Comparison of ENCODE assay signal across 19 cellular contexts in genomic region chr12:109291117-109291516, GRCh38. TPM values are rescaled to one million over a fixed set of nuclear protein-coding genes. Genes with fewer than 3 reads are reported as not detected.
DNase-seq lines count a peak whose midpoint lies in the region; ATAC-seq and TF ChIP-seq lines count a peak whose summit lies in the region.
"Had no signal": no experiment of that assay in that cellular context is flagged by ENCODE, and none has a peak within 500 bp of the region (broad histone marks: within the 10 kb centered on the region; RNA-seq: fewer than 3 reads in every experiment).

No MANE protein-coding gene starts in this region.

- intact Hi-C loops in heart left ventricle (cut with DNase I), result no loop called here
- intact Hi-C loops in tibial artery (cut with DNase I; ENCODE audit: low total_unique reads), result no loop called here

- TF ChIP-seq CTCF in heart left ventricle (IDR thresholded peaks at IDR 0.05), result no peak
- TF ChIP-seq CTCF in neural progenitor cell (IDR thresholded peaks at IDR 0.05), result no peak
- no peak for TF ChIP-seq CTCF in tibial artery (IDR thresholded peaks at IDR 0.05)

- WGBS in heart left ventricle, 4 donors, result 40 to 53% (median 46%) methylated on average over 11 to 15 of the region's 15 CpGs

- no peaks in the 10 kb centered on the region for H3K9me3 ChIP-seq in heart left ventricle
- H3K9me3 ChIP-seq in neural progenitor cell (ENCODE audit: low read depth), result no peaks in the 10 kb centered on the region
- no peaks in the 10 kb centered on the region for H3K9me3 ChIP-seq in tibial artery
- H3K9me3 ChIP-seq: prostate gland, upper lobe of right lung had no signal

- DNase-seq in NCI-H510A (lab: John Stamatoyannopoulos, UW) (peak; percentile 28), NCI-H510A treated with DMSO at 0.1 percent for 48 hours (lab: John Stamatoyannopoulos, UW) (no peak), heart left ventricle (no peak), neural progenitor cell (ENCODE audit: low spot score) (no peak), tibial artery (no peak), pons (ENCODE audit: low spot score) (no peak), NCI-H526 treated with DMSO at 0.1 percent for 48 hours (lab: John Stamatoyannopoulos, UW) (no peak)
- DNase-seq: activated CD4-positive, alpha-beta T cell treated with anti-CD3 and anti-CD28 coated beads, Interleukin-2, amount 50 U/mL, for 1 hour; activated T-cell treated with anti-CD3 and anti-CD28 coated beads, Interleukin-2, amount 50 U/mL, for 4 hours; CD4-positive, CD25-positive, alpha-beta regulatory T cell; Karpas-422; stimulated activated CD4-positive, alpha-beta T cell treated with anti-CD3 and anti-CD28 coated beads, Interleukin-2, amount 100 ng/mL, for 24 hours; upper lobe of right lung had no signal

- H3K4me1 ChIP-seq in heart left ventricle, result peaks cover 0 to 14% (median 5%) of the 10 kb centered on the region in 12 donors
- peaks cover 19% of the 10 kb centered on the region for H3K4me1 ChIP-seq in neural progenitor cell
- peaks cover 0 to 14% (median 9%) of the 10 kb centered on the region in 4 donors for H3K4me1 ChIP-seq in tibial artery
- H3K4me1 ChIP-seq: prostate gland, upper lobe of right lung had no signal

- peaks cover 23% of the 10 kb centered on the region for H3F3A ChIP-seq in neural progenitor cell (ENCODE audit: low read depth)

- H3K27ac Mint-ChIP-seq in neural progenitor cell, result peak overlapping the region; percentile 87
- H3K27ac Mint-ChIP-seq: CD4-positive, CD25-positive, alpha-beta regulatory T cell; memory B cell had no signal

- no peak for TF ChIP-seq POLR2A in heart left ventricle (IDR thresholded peaks at IDR 0.05)

- H3K4me2 ChIP-seq in neural progenitor cell, result peak overlapping the region; percentile 67

- H3K36me3 Mint-ChIP-seq in neural progenitor cell, result no peaks in the 10 kb centered on the region
- H3K36me3 Mint-ChIP-seq: CD4-positive, CD25-positive, alpha-beta regulatory T cell; memory B cell had no signal

- H3K9me3 Mint-ChIP-seq in neural progenitor cell, result no peaks in the 10 kb centered on the region
- H3K9me3 Mint-ChIP-seq: activated T-cell treated with anti-CD3 and anti-CD28 coated beads, Interleukin-2, amount 50 U/mL, for 4 hours; memory B cell had no signal

- H3K27ac ChIP-seq in heart left ventricle (peak overlapping the region in 4 of 12 donors; percentile 42 to 66 (median 56)), neural progenitor cell (no peak overlapping the region), tibial artery (no peak overlapping the region)
- H3K27ac ChIP-seq: 22Rv1, upper lobe of right lung had no signal

- H3K36me3 ChIP-seq in heart left ventricle (no peaks in the 10 kb centered on the region), neural progenitor cell (no peaks in the 10 kb centered on the region), tibial artery (no peaks in the 10 kb centered on the region)
- H3K36me3 ChIP-seq: prostate gland, upper lobe of right lung had no signal

- peaks cover 0 to 12% (median 0%) of the 10 kb centered on the region in 9 donors for H3K27me3 ChIP-seq in heart left ventricle
- H3K27me3 ChIP-seq in neural progenitor cell, result no peaks in the 10 kb centered on the region
- peaks cover 0 to 23% of the 10 kb centered on the region in 2 donors for H3K27me3 ChIP-seq in tibial artery

- H3K4me1 Mint-ChIP-seq in neural progenitor cell, result peaks cover 28% of the 10 kb centered on the region
- H3K4me1 Mint-ChIP-seq: CD4-positive, CD25-positive, alpha-beta regulatory T cell had no signal

- H3K4me3 ChIP-seq in heart left ventricle (peak overlapping the region in 9 of 12 donors; percentile 2 to 54 (median 38)), neural progenitor cell (no peak overlapping the region), tibial artery (peak overlapping the region; percentile 23 to 51)

- H3K4me3 Mint-ChIP-seq in neural progenitor cell, result peak overlapping the region; percentile 18
- H3K4me3 Mint-ChIP-seq: activated T-cell treated with anti-CD3 and anti-CD28 coated beads, Interleukin-2, amount 50 U/mL, for 4 hours; CD4-positive, CD25-positive, alpha-beta regulatory T cell; memory B cell had no signal

- no peak overlapping the region for H3K9ac ChIP-seq in neural progenitor cell

- no peaks in the 10 kb centered on the region for H4K20me1 ChIP-seq in neural progenitor cell (ENCODE audit: low read depth)

- ATAC-seq in heart left ventricle, result peak; percentile 7 to 13 (median 8)
- ATAC-seq in HG03520 (IDR thresholded peaks at IDR 0.05; ENCODE audit: unreplicated experiment), result no peak
- ATAC-seq: activated T-cell treated with anti-CD3 and anti-CD28 coated beads, Interleukin-2, amount 50 U/mL, for 4 hours had no signal

- peaks cover 22% of the 10 kb centered on the region for H3K27me3 Mint-ChIP-seq in neural progenitor cell (ENCODE audit: insufficient read depth, low read depth)

- H2AFZ ChIP-seq in neural progenitor cell (replicated peaks), result peak overlapping the region; percentile 18

- no peaks in the 10 kb centered on the region for H3K79me2 ChIP-seq in neural progenitor cell (ENCODE audit: low read depth)

RNA-seq across cellular contexts. Expression of gene FOXN4, which starts 18.0 kb away (rescaled TPM):
- not detected for total RNA-seq in heart left ventricle
- not detected for polyA plus RNA-seq in heart left ventricle
- total RNA-seq in neural progenitor cell (ENCODE audit: low replicate concordance), result 0.25 TPM in 1 of 2 replicates, not detected in the other
- total RNA-seq: activated T-cell treated with anti-CD3 and anti-CD28 coated beads, Interleukin-2, amount 50 U/mL, for 4 hours; CD4-positive, CD25-positive, alpha-beta regulatory T cell; upper lobe of right lung had no signal
- polyA plus RNA-seq: esophagus had no signal

RNA-seq across cellular contexts. Expression of gene MYO1H, which starts 56.6 kb away (rescaled TPM):
- under 1 TPM in 6 of 9 donors, not detected in 3; 0.12 to 1.00 (median 0.22) TPM for total RNA-seq in heart left ventricle
- under 1 TPM; 0.04 to 0.28 TPM for polyA plus RNA-seq in heart left ventricle
- total RNA-seq in neural progenitor cell (ENCODE audit: low replicate concordance), result not detected in 2 replicates
- total RNA-seq: activated T-cell treated with anti-CD3 and anti-CD28 coated beads, Interleukin-2, amount 50 U/mL, for 4 hours; CD4-positive, CD25-positive, alpha-beta regulatory T cell; Daoy had no signal
